8 cellular contexts compared by ENCODE assay signal in genomic region chr11:73376168-73376802, GRCh38. TPM values are rescaled to one million over a fixed set of nuclear protein-coding genes. Genes with fewer than 3 reads are reported as not detected.
A peak's percentile ranks its signal among the peaks of the same experiment; 100 is the strongest.
DNase-seq lines count a peak whose midpoint lies in the region; ATAC-seq lines count a peak whose summit lies in the region.

Gene RELT (plus strand): TSS chr11:73376399. CDS start chr11:73389137, 12,738 bp downstream.

- ATAC-seq in GM21526 (IDR thresholded peaks at IDR 0.05; ENCODE audit: low FRiP score, unreplicated experiment), result peak; percentile 61

- H3K27ac ChIP-seq in esophagus (ENCODE audit: low read depth in 2 of 2, low read length in 1 of 2) (peak within 1 kb of the TSS; percentile 79 to 88), muscle layer of colon (ENCODE audit: low read depth, low read length) (peak within 1 kb of the TSS; percentile 80)

- H3K36me3 ChIP-seq in esophagus (ENCODE audit: control insufficient read depth in 2 of 2, insufficient read depth in 2 of 2, low read length in 1 of 2) (no peaks in the 10 kb centered on the region), muscle layer of colon (ENCODE audit: insufficient read depth, low read length) (no peaks in the 10 kb centered on the region)

- H3K9me3 ChIP-seq in esophagus (ENCODE audit: control insufficient read depth in 2 of 2, insufficient read depth in 1 of 2, low read depth in 1 of 2, low read length in 1 of 2) (no peaks in the 10 kb centered on the region), muscle layer of colon (ENCODE audit: low read length) (no peaks in the 10 kb centered on the region)

- H3K27me3 ChIP-seq in esophagus (ENCODE audit: control insufficient read depth in 1 of 2, insufficient read depth in 2 of 2, low read length in 2 of 2) (no peaks in the 10 kb centered on the region), muscle layer of colon (ENCODE audit: control insufficient read depth in 1 of 2, insufficient read depth in 2 of 2, low read length in 2 of 2) (no peaks in the 10 kb centered on the region)

- 1% methylated on average over 80 to 95 of the region's 95 CpGs for WGBS in esophagus, 2 donors

- peaks cover 0 to 6% of the 10 kb centered on the region in 2 donors for H3K4me1 ChIP-seq in esophagus (ENCODE audit: control insufficient read depth in 2 of 2, insufficient read depth in 2 of 2, low read length in 1 of 2)
- peaks cover 7% of the 10 kb centered on the region for H3K4me1 ChIP-seq in muscle layer of colon (ENCODE audit: insufficient read depth, low read length)

- H3K4me3 ChIP-seq in esophagus (ENCODE audit: low read depth in 1 of 2, low read length in 2 of 2), result peak within 1 kb of the TSS; percentile 79 to 82
- peak within 1 kb of the TSS; percentile 43 to 87 for H3K4me3 ChIP-seq in muscle layer of colon (ENCODE audit: low read depth in 1 of 2, low read length in 2 of 2)

- H3K9ac ChIP-seq in muscle layer of colon (ENCODE audit: low read length), result peak within 1 kb of the TSS; percentile 53

- peak; percentile 64 for DNase-seq in DMS153 treated with DMSO at 0.1 percent for 48 hours (lab: John Stamatoyannopoulos, UW; ENCODE audit: unreplicated experiment)
- DNase-seq in HuH-7.5 (ENCODE audit: low spot score), result peak; percentile 95
- DNase-seq in OCI-M2 (lab: John Stamatoyannopoulos, UW; ENCODE audit: unreplicated experiment), result peak; percentile 66
- DNase-seq in activated T-cell treated with anti-CD3 and anti-CD28 coated beads, Interleukin-2, amount 50 U/mL, for 1 hour, result peak; percentile 98
- peak; percentile 93 for DNase-seq in stimulated activated CD8-positive, alpha-beta memory T cell treated with anti-CD3 and anti-CD28 coated beads, Interleukin-7, amount 100 ng/mL, for 24 hours (ENCODE audit: low read depth)

RNA-seq across cellular contexts. Expression of gene RELT, which starts in this region (rescaled TPM):
- polyA plus RNA-seq in esophagus, result 1 to 10 TPM; 3.8 to 3.9 TPM

Comparison
In these comparisons a context has a peak if more than half of its experiments do, and no peak if none do; other contexts are left out.
1. Peak in every context shown above with its lines: DNase-seq, ATAC-seq, H3K4me3 ChIP-seq and H3K27ac ChIP-seq.